Comparison of ENCODE assay signal across 18 cellular contexts in the genomic region with DNA sequence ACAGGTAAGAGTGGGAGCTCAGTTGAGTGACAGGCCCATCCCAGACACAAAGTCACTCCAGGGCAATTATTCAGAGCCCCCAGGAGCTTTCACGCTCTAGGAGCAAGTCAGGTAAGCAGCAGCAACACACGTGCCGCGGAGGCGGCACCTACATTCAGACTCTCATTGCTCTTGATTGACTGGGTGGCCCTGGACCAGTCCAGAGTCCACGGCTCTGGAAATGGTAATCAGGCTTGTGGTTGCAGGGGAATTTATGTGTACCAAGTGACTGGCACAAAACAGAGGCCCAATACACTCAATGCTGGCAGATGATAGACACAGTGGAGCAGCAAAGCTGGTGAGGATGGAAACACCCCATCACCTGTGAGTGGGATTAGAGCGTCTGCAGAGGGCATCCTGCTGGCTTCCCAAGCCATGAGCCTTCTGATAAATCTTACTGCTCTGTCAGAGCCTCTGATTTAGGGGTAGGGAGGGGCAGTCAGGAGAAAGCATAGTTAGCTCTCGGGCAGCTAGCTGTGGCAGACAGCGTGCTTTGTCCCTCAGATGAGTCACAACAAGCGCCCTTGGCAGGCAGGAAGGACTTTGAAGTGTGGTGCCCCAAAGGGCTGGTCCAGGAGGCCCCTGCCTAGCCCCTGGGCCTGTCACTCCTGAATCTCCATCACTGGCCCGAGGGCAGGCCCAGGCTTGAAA.
DNase-seq lines count a peak whose midpoint lies in the region; ATAC-seq, FAIRE-seq and TF ChIP-seq lines count a peak whose summit lies in the region.
"Had no signal": no experiment of that assay in that cellular context is flagged by ENCODE, and none has a peak within 500 bp of the region (broad histone marks: within the 10 kb centered on the region; RNA-seq: fewer than 3 reads in every experiment).

No MANE protein-coding gene starts in this region.

- no peak overlapping the region for H3K9ac ChIP-seq in SK-N-SH

- H3K36me3 ChIP-seq in SK-N-SH (replicated peaks in 1 of 2; ENCODE audit: control insufficient read depth in 1 of 2, insufficient read depth in 2 of 2, low read length in 1 of 2), result no peaks in the 10 kb centered on the region
- no peaks in the 10 kb centered on the region for H3K36me3 ChIP-seq in Peyer's patch
- H3K36me3 ChIP-seq in small intestine (ENCODE audit: control insufficient read depth in 2 of 2, insufficient read depth in 2 of 2, low read length in 2 of 2), result no peaks in the 10 kb centered on the region
- H3K36me3 ChIP-seq: SJCRH30, upper lobe of right lung had no signal

- WGBS in SK-N-SH (ENCODE audit: low lambda C conversion rate), result 83% methylated on average over 8 of the region's 11 CpGs
- 16 to 68% (median 38%) methylated on average over 11 of the region's 11 CpGs for WGBS in small intestine, 3 donors

- TF ChIP-seq POLR2A in Peyer's patch (IDR thresholded peaks at IDR 0.05), result no peak

- no peak overlapping the region for H3K4me2 ChIP-seq in SK-N-SH

- TF ChIP-seq RAD21 in SK-N-SH (IDR thresholded peaks at IDR 0.05; ENCODE audit: low read length), result no peak

- POLR2A ChIA-PET in SK-N-SH (lab: Yijun Ruan, JAX), result no interaction called here

- no peak for TF ChIP-seq EP300 in SK-N-SH (IDR thresholded peaks at IDR 0.05; ENCODE audit: borderline replicate concordance in 1 of 2, low read depth in 1 of 2, low read length in 1 of 2)

- H3K9me3 ChIP-seq in SK-N-SH (no peaks in the 10 kb centered on the region), Peyer's patch (no peaks in the 10 kb centered on the region), small intestine (ENCODE audit: control insufficient read depth, low read depth) (no peaks in the 10 kb centered on the region)
- H3K9me3 ChIP-seq: SJCRH30, upper lobe of right lung had no signal

- no peak overlapping the region for H3K27ac ChIP-seq in SK-N-SH (ENCODE audit: low read depth in 2 of 2, low read length in 1 of 2)
- H3K27ac ChIP-seq in Peyer's patch, result peak overlapping the region in 2 of 4 donors; percentile 47 to 75
- H3K27ac ChIP-seq in small intestine (ENCODE audit: low read depth in 1 of 2, low read length in 1 of 2), result no peak overlapping the region
- H3K27ac ChIP-seq: SJCRH30, upper lobe of right lung had no signal

- TF ChIP-seq CTCF in SK-N-SH (IDR thresholded peaks at IDR 0.05), result no peak
- no peak for TF ChIP-seq CTCF in Peyer's patch (IDR thresholded peaks at IDR 0.05)

- no peaks in the 10 kb centered on the region for H4K20me1 ChIP-seq in SK-N-SH (ENCODE audit: insufficient read depth)

- no peaks in the 10 kb centered on the region for H3F3A ChIP-seq in SK-N-SH (replicated peaks; ENCODE audit: insufficient read depth)

- no peaks in the 10 kb centered on the region for H3K9me2 ChIP-seq in SK-N-SH

- CTCF ChIA-PET in SK-N-SH (lab: Yijun Ruan, JAX), result interaction anchor here (0.9 to 3.5 kb wide), 4 partner anchors 12 to 44 kb away, joined by 3 to 19 read pairs (median 9); no protein-coding TSS in a partner anchor

- H3K4me1 ChIP-seq in SK-N-SH (ENCODE audit: control insufficient read depth in 1 of 2, insufficient read depth in 2 of 2, low read depth in 1 of 2, low read length in 1 of 2) (peaks cover 0 to 4% of the 10 kb centered on the region in 2 experiments; a peak in 1 of 4 replicates), Peyer's patch (peaks cover 0 to 26% (median 0%) of the 10 kb centered on the region in 4 donors), small intestine (ENCODE audit: control insufficient read depth in 2 of 2, insufficient read depth in 1 of 2, low read depth in 1 of 2, low read length in 1 of 2) (no peaks in the 10 kb centered on the region)
- H3K4me1 ChIP-seq: SJCRH30 had no signal

- H3K79me2 ChIP-seq in SK-N-SH (ENCODE audit: insufficient read depth), result no peaks in the 10 kb centered on the region

- peak; percentile 42 for ATAC-seq in SK-N-SH treated with all-trans-retinoic acid at 6 μM for 48 hours
- peak; percentile 23 for ATAC-seq in esophagus mucosa
- no peak for ATAC-seq in GM21360 (IDR thresholded peaks at IDR 0.05; ENCODE audit: unreplicated experiment)

- H3K27me3 ChIP-seq in SK-N-SH (ENCODE audit: insufficient read depth), result no peaks in the 10 kb centered on the region; the same call in 1 of the 2 replicates
- no peaks in the 10 kb centered on the region for H3K27me3 ChIP-seq in Peyer's patch
- H3K27me3 ChIP-seq in small intestine (ENCODE audit: control insufficient read depth in 2 of 2, insufficient read depth in 2 of 2, low read length in 2 of 2), result no peaks in the 10 kb centered on the region
- H3K27me3 ChIP-seq: upper lobe of right lung had no signal

- no peak overlapping the region for H2AFZ ChIP-seq in SK-N-SH (ENCODE audit: low read depth)

- DNase-seq in SK-N-SH (no peak), Peyer's patch (peak in 2 of 3 donors; percentile 76 to 77), small intestine (peak; percentile 86), GDM1 (lab: John Stamatoyannopoulos, UW) (no peak), NCI-H187 treated with DMSO at 0.1 percent for 48 hours (lab: John Stamatoyannopoulos, UW) (no peak)
- DNase-seq: activated CD4-positive, alpha-beta T cell treated with anti-CD3 and anti-CD28 coated beads, Interleukin-2, amount 10 ng/mL, durations not matched to agents 24 days and 14 days; activated T-cell treated with anti-CD3 and anti-CD28 coated beads, Interleukin-2, amount 50 U/mL, for 1 hour; caudate nucleus; NCI-H1048; SJCRH30; stimulated activated CD4-positive, alpha-beta T cell treated with anti-CD3 and anti-CD28 coated beads, Interleukin-4, amount 100 ng/mL, for 24 hours; stimulated activated CD8-positive, alpha-beta memory T cell treated with anti-CD3 and anti-CD28 coated beads, Interleukin-4, amount 100 ng/mL, for 48 hours; upper lobe of right lung had no signal

- H3K4me3 ChIP-seq in SK-N-SH (ENCODE audit: low read depth in 2 of 2, low read length in 1 of 2) (no peak overlapping the region), Peyer's patch (no peak overlapping the region), small intestine (ENCODE audit: low read depth in 1 of 2, low read length in 2 of 2) (no peak overlapping the region)
- H3K4me3 ChIP-seq: SJCRH30, upper lobe of right lung had no signal

- no peak for FAIRE-seq in small intestine (lab: Jason Lieb, UNC)
- FAIRE-seq: A204.1, islet of Langerhans had no signal

TF ChIP-seq in SK-N-SH treated with all-trans-retinoic acid at 6 μM for 48 hours, 23 proteins besides CTCF, POLR2A, EP300 and RAD21 (continues in another document):
- TF ChIP-seq TOX (CRISPR knock-in tag; IDR thresholded peaks at IDR 0.05; ENCODE audit: borderline replicate concordance), result no peak
- no peak for TF ChIP-seq TCF4 (CRISPR knock-in tag; IDR thresholded peaks at IDR 0.05; ENCODE audit: borderline replicate concordance)
- TF ChIP-seq BACH2 (CRISPR knock-in tag; IDR thresholded peaks at IDR 0.05; ENCODE audit: borderline replicate concordance), result no peak
- TF ChIP-seq, protein P1, sequence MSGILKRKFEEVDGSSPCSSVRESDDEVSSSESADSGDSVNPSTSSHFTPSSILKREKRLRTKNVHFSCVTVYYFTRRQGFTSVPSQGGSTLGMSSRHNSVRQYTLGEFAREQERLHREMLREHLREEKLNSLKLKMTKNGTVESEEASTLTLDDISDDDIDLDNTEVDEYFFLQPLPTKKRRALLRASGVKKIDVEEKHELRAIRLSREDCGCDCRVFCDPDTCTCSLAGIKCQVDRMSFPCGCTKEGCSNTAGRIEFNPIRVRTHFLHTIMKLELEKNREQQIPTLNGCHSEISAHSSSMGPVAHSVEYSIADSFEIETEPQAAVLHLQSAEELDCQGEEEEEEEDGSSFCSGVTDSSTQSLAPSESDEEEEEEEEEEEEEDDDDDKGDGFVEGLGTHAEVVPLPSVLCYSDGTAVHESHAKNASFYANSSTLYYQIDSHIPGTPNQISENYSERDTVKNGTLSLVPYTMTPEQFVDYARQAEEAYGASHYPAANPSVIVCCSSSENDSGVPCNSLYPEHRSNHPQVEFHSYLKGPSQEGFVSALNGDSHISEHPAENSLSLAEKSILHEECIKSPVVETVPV (CRISPR knock-in tag; IDR thresholded peaks at IDR 0.05), result no peak
- no peak for TF ChIP-seq ARNTL (CRISPR knock-in tag; IDR thresholded peaks at IDR 0.05; ENCODE audit: borderline replicate concordance, low read depth)

TF ChIP-seq in SK-N-SH, 30 proteins besides CTCF, POLR2A, EP300 and RAD21:
- no peak for TF ChIP-seq RCOR1 (IDR thresholded peaks at IDR 0.05; ENCODE audit: low read length)
- TF ChIP-seq, protein P2, sequence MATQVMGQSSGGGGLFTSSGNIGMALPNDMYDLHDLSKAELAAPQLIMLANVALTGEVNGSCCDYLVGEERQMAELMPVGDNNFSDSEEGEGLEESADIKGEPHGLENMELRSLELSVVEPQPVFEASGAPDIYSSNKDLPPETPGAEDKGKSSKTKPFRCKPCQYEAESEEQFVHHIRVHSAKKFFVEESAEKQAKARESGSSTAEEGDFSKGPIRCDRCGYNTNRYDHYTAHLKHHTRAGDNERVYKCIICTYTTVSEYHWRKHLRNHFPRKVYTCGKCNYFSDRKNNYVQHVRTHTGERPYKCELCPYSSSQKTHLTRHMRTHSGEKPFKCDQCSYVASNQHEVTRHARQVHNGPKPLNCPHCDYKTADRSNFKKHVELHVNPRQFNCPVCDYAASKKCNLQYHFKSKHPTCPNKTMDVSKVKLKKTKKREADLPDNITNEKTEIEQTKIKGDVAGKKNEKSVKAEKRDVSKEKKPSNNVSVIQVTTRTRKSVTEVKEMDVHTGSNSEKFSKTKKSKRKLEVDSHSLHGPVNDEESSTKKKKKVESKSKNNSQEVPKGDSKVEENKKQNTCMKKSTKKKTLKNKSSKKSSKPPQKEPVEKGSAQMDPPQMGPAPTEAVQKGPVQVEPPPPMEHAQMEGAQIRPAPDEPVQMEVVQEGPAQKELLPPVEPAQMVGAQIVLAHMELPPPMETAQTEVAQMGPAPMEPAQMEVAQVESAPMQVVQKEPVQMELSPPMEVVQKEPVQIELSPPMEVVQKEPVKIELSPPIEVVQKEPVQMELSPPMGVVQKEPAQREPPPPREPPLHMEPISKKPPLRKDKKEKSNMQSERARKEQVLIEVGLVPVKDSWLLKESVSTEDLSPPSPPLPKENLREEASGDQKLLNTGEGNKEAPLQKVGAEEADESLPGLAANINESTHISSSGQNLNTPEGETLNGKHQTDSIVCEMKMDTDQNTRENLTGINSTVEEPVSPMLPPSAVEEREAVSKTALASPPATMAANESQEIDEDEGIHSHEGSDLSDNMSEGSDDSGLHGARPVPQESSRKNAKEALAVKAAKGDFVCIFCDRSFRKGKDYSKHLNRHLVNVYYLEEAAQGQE (IDR thresholded peaks at IDR 0.05; ENCODE audit: low read depth, low read length), result no peak
- TF ChIP-seq SMC3 (IDR thresholded peaks at IDR 0.05; ENCODE audit: low read depth, low read length), result no peak
- no peak for TF ChIP-seq GABPA (IDR thresholded peaks at IDR 0.05; ENCODE audit: low read depth)
- TF ChIP-seq RFX5 (IDR thresholded peaks at IDR 0.05; ENCODE audit: low read length), result no peak
- TF ChIP-seq GATA2 (CRISPR knock-in tag; IDR thresholded peaks at IDR 0.05), result no peak
- no peak for TF ChIP-seq POLR2AphosphoS5 (IDR thresholded peaks at IDR 0.05; ENCODE audit: low read depth, low read length)
TF ChIP-seq in SK-N-SH: peak in this region for 0.

Comparison
In these comparisons a context has a peak if more than half of its experiments do, and no peak if none do; other contexts are left out.
1. DNase-seq: peak in Peyer's patch (2 of 3) and small intestine (single experiment); none in SK-N-SH (single experiment), GDM1 (single experiment) and NCI-H187 treated with DMSO at 0.1 percent for 48 hours (single experiment).